9 cellular contexts compared by ENCODE assay signal in genomic region chr10:48605264-48605615, GRCh38. TPM values are rescaled to one million over a fixed set of nuclear protein-coding genes. Genes with fewer than 3 reads are reported as not detected.
DNase-seq lines count a peak whose midpoint lies in the region; ATAC-seq, FAIRE-seq and TF ChIP-seq lines count a peak whose summit lies in the region.
"Had no signal": no experiment of that assay in that cellular context is flagged by ENCODE, and none has a peak within 500 bp of the region (broad histone marks: within the 10 kb centered on the region; RNA-seq: fewer than 3 reads in every experiment).

No MANE protein-coding gene starts in this region.

- H4K20me1 ChIP-seq in fibroblast of lung (ENCODE audit: control insufficient read depth, extremely low read depth, insufficient read depth, low read length): no peaks in the 10 kb centered on the region

- intact Hi-C loops in Panc1 (cut with micrococcal nuclease; ENCODE audit: unreplicated experiment) (no loop called here), sigmoid colon (cut with DNase I) (no loop called here)

- H3K4me1 Mint-ChIP-seq in effector memory CD8-positive, alpha-beta T cell (ENCODE audit: low read depth in 2 of 2): peaks cover 3 to 4% of the 10 kb centered on the region in 2 donors

- peak overlapping the region; percentile 90 for H3K4me2 ChIP-seq in fibroblast of lung (ENCODE audit: extremely low read depth, insufficient read depth, low read length)

- no peak overlapping the region for H3K27ac ChIP-seq in Panc1 (ENCODE audit: low read length)
- H3K27ac ChIP-seq in fibroblast of lung (ENCODE audit: insufficient read depth, low read length): peak overlapping the region; percentile 78
- H3K27ac ChIP-seq in sigmoid colon: peak overlapping the region in 1 of 4 donors; percentile 33

- no peak for TF ChIP-seq POLR2A in GM12892 (IDR thresholded peaks at IDR 0.05; ENCODE audit: low read depth, low read length)
- no peak for TF ChIP-seq POLR2A in sigmoid colon (IDR thresholded peaks at IDR 0.05)

- CTCF ChIA-PET in Panc1 (lab: Charles Lee): interaction anchor here (0.6 to 0.7 kb wide), 2 partner anchors 29 to 54 kb away, joined by 3 to 5 read pairs; no protein-coding TSS in a partner anchor

- H3K36me3 ChIP-seq in Panc1 (ENCODE audit: control insufficient read depth, insufficient read depth, low read length): peaks cover 2% of the 10 kb centered on the region; the same call in 1 of the 2 replicates
- H3K36me3 ChIP-seq in fibroblast of lung (ENCODE audit: control insufficient read depth, insufficient read depth, low read length): peaks cover 5% of the 10 kb centered on the region
- H3K36me3 ChIP-seq in sigmoid colon: no peaks in the 10 kb centered on the region

- BruUV-seq in Panc1 (replicated peaks; lab: Mats Ljungman, UMichigan): no TSS peak

- H3K9ac ChIP-seq in fibroblast of lung (ENCODE audit: insufficient read depth, low read length): peak overlapping the region; percentile 35

- H3K27ac Mint-ChIP-seq in effector memory CD8-positive, alpha-beta T cell: no peak overlapping the region
- H3K27ac Mint-ChIP-seq: T-helper 2 cell treated with Interferon-gamma antibody and Interleukin-4, amounts not matched to agents 5 μg/mL and 100 μg/mL, for 36 hours had no signal

- peaks cover 52% of the 10 kb centered on the region for H3K79me2 ChIP-seq in fibroblast of lung (ENCODE audit: control insufficient read depth, insufficient read depth, low read length)

- no peak overlapping the region for H3K4me3 Mint-ChIP-seq in effector memory CD8-positive, alpha-beta T cell
- H3K4me3 Mint-ChIP-seq: T-helper 2 cell treated with Interferon-gamma antibody and Interleukin-4, amounts not matched to agents 5 μg/mL and 100 μg/mL, for 36 hours had no signal

- WGBS in sigmoid colon, 2 donors: 2 to 5% methylated on average over 9 of the region's 9 CpGs

- H3K27me3 ChIP-seq in Panc1 (ENCODE audit: control insufficient read depth, insufficient read depth, low read length) (peaks cover 11% of the 10 kb centered on the region), fibroblast of lung (ENCODE audit: control insufficient read depth, insufficient read depth, low read length) (no peaks in the 10 kb centered on the region), sigmoid colon (no peaks in the 10 kb centered on the region)

- H3K4me1 ChIP-seq in Panc1 (ENCODE audit: control insufficient read depth, insufficient read depth, low read length) (no peaks in the 10 kb centered on the region), fibroblast of lung (ENCODE audit: control insufficient read depth, extremely low read depth, insufficient read depth, low read length) (peaks cover 40% of the 10 kb centered on the region), sigmoid colon (peaks cover 0 to 22% (median 14%) of the 10 kb centered on the region in 4 donors)

- H3K9me3 ChIP-seq in Panc1 (ENCODE audit: control insufficient read depth, insufficient read depth, low read depth, low read length): no peaks in the 10 kb centered on the region
- no peaks in the 10 kb centered on the region for H3K9me3 ChIP-seq in fibroblast of lung (ENCODE audit: control insufficient read depth, insufficient read depth, low read depth, low read length)
- H3K9me3 ChIP-seq in sigmoid colon: no peaks in the 10 kb centered on the region

- no peak for DNase-seq in GM12892 (ENCODE audit: insufficient read length)
- DNase-seq in Panc1 (ENCODE audit: low read depth, low spot score): no peak
- DNase-seq in fibroblast of lung (ENCODE audit: low read depth in 2 of 2): no peak
- no peak for DNase-seq in sigmoid colon
- DNase-seq in effector memory CD8-positive, alpha-beta T cell: no peak
- DNase-seq in glomerular visceral epithelial cell (ENCODE audit: extremely low spot score): no peak
- DNase-seq in NCI-H2029 (lab: John Stamatoyannopoulos, UW): no peak
- no peak for DNase-seq in NCI-H2196 treated with DMSO at 0.1 percent for 48 hours (lab: John Stamatoyannopoulos, UW; ENCODE audit: unreplicated experiment)

- no peak for TF ChIP-seq EP300 in sigmoid colon (IDR thresholded peaks at IDR 0.05)

- peak; percentile 9 for FAIRE-seq in GM12892 (lab: Jason Lieb, UNC)

- TF ChIP-seq CTCF in Panc1 (IDR thresholded peaks at IDR 0.05): no peak
- TF ChIP-seq CTCF in fibroblast of lung (conservative IDR thresholded peaks at IDR 0.05 in 1 of 2, IDR thresholded peaks at IDR 0.05 in 1 of 2; ENCODE audit: low read depth in 1 of 2, low read length in 2 of 2): no peak
- no peak for TF ChIP-seq CTCF in sigmoid colon (IDR thresholded peaks at IDR 0.05)

- POLR2A ChIA-PET in Panc1 (lab: Charles Lee): interaction anchor here (0.6 kb wide), 1 partner anchor 18 kb away, joined by 3 read pairs; no protein-coding TSS in a partner anchor

- no peaks in the 10 kb centered on the region for H3K9me3 Mint-ChIP-seq in effector memory CD8-positive, alpha-beta T cell
- H3K9me3 Mint-ChIP-seq: T-helper 2 cell treated with Interferon-gamma antibody and Interleukin-4, amounts not matched to agents 5 μg/mL and 100 μg/mL, for 36 hours had no signal

- H3K4me3 ChIP-seq in Panc1 (ENCODE audit: low read depth in 2 of 2, low read length in 2 of 2) (peak overlapping the region; percentile 41 to 68), fibroblast of lung (replicated peaks in 1 of 4; ENCODE audit: control extremely low read depth in 1 of 4, insufficient read depth in 1 of 4, low read depth in 3 of 4, low read length in 4 of 4) (peak overlapping the region; percentile 79 to 91 (median 85)), sigmoid colon (peak overlapping the region; percentile 23 to 56 (median 48))

- ATAC-seq in Panc1: peak; percentile 45; the same call in 1 of the 2 replicates
- ATAC-seq in effector memory CD8-positive, alpha-beta T cell (replicated peaks): no peak

- no peaks in the 10 kb centered on the region for H3K36me3 Mint-ChIP-seq in effector memory CD8-positive, alpha-beta T cell (ENCODE audit: insufficient read depth)

- no peak overlapping the region for H2AFZ ChIP-seq in fibroblast of lung (ENCODE audit: low read length)

- H3K27me3 Mint-ChIP-seq in effector memory CD8-positive, alpha-beta T cell: peaks cover 34 to 55% of the 10 kb centered on the region in 2 donors

- in situ Hi-C loops in Panc1 (cut with HindIII; ENCODE audit: low pct_unique_long_range_greater_than_20kb, low sequenced_read_pairs): no loop called here

RNA-seq across cellular contexts. Expression of gene ARHGAP22, which starts 0.4 kb away (rescaled TPM):
- 0.34 TPM for polyA plus RNA-seq in GM12892 (2012; ENCODE audit: missing spikeins)
- 1.8 TPM for total RNA-seq in Panc1 (2021; ENCODE audit: unreplicated experiment)
- polyA plus RNA-seq in Panc1 (2012; ENCODE audit: insufficient read length): 1.1 TPM
- total RNA-seq in fibroblast of lung: 21.3 and 75.5 TPM in 2 replicates
- polyA plus RNA-seq in fibroblast of lung: 10.4 and 21.2 TPM in 2 replicates
- polyA plus RNA-seq in fibroblast of lung (2012): 18.2 and 48.9 TPM in 2 replicates
- polyA minus RNA-seq in fibroblast of lung (ENCODE audit: low replicate concordance): 14.3 and 15.6 TPM in 2 replicates
- total RNA-seq in sigmoid colon: 1 to 10 TPM; 1.3 to 6.4 (median 4.1) TPM
- polyA plus RNA-seq in sigmoid colon: 1 to 10 TPM; 1.2 to 3.1 (median 2.4) TPM
